In the genomic region with DNA sequence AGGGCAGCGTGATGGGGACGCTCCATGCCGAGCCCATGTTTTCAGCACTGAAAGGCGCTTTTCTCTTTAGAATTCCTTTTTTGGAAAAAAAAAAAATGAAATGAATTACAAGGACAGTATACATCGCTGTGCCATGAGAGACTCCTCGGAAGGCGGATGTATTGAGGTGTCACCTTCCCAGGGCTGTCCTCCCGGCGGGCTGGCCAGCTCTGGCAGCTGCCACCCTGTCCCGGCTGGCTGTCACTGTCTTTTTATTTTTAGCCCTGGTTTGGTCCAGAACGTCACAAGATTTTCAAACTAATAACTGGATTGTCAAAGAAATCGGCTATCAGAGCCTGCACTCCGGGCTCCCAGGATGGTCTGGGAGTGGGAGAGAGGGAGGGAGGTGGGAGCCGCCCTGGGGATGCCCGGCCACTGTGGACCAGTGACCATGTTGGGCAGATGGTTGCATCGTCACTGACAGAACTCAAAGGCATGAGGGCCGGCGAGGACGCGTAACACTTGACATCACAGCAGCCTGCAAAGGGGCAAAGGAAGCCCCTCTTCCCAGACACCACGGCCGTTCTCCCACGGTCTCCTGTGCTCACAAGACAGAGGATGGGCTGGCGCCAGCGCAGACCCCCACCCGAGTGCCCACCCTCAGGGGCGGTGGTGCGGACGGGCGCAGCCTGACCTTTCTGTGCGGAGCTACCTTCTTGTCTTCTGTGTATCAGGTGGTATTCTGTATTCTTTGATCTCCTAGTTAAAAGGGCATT, we compare ENCODE assay signal across 25 cellular contexts.
DNase-seq lines count a peak whose midpoint lies in the region; ATAC-seq and TF ChIP-seq lines count a peak whose summit lies in the region.
"Had no signal": no experiment of that assay in that cellular context is flagged by ENCODE, and none has a peak within 500 bp of the region (broad histone marks: within the 10 kb centered on the region; RNA-seq: fewer than 3 reads in every experiment).

No MANE protein-coding gene starts in this region.

- TF ChIP-seq POLR2A in gastrocnemius medialis (IDR thresholded peaks at IDR 0.05): no peak

- no peak overlapping the region for H3K9ac ChIP-seq in smooth muscle cell (ENCODE audit: low read depth)

- no peak overlapping the region for H3K4me2 ChIP-seq in smooth muscle cell

- H3K79me2 ChIP-seq in smooth muscle cell (ENCODE audit: low read depth): no peaks in the 10 kb centered on the region

- no peaks in the 10 kb centered on the region for H3K27me3 ChIP-seq in right atrium auricular region
- no peaks in the 10 kb centered on the region for H3K27me3 ChIP-seq in gastrocnemius medialis
- H3K27me3 ChIP-seq in smooth muscle cell (ENCODE audit: low read depth): no peaks in the 10 kb centered on the region
- H3K27me3 ChIP-seq: tibial artery had no signal

- H3K4me1 ChIP-seq in right atrium auricular region (peaks cover 0 to 21% of the 10 kb centered on the region in 2 donors), gastrocnemius medialis (peaks cover 10 to 17% of the 10 kb centered on the region in 2 donors), smooth muscle cell (ENCODE audit: low read depth) (no peaks in the 10 kb centered on the region)

- H4K20me1 ChIP-seq in smooth muscle cell (ENCODE audit: low read depth): no peaks in the 10 kb centered on the region

- H3K9me3 ChIP-seq in right atrium auricular region (no peaks in the 10 kb centered on the region), gastrocnemius medialis (no peaks in the 10 kb centered on the region), smooth muscle cell (replicated peaks; ENCODE audit: low read depth) (no peaks in the 10 kb centered on the region)
- H3K9me3 ChIP-seq: prostate gland had no signal

- intact Hi-C loops in gastrocnemius medialis (cut with DNase I; ENCODE audit: low total_unique reads) (no loop called here), sciatic nerve (cut with DNase I) (no loop called here)

- ATAC-seq in gastrocnemius medialis: peak; percentile 60 to 63
- no peak for ATAC-seq in sciatic nerve
- ATAC-seq: activated T-cell treated with anti-CD3 and anti-CD28 coated beads, Interleukin-2, amount 50 U/mL, for 72 hours; effector memory CD8-positive, alpha-beta T cell; esophagus mucosa had no signal

- H3K36me3 ChIP-seq in right atrium auricular region: no peaks in the 10 kb centered on the region
- H3K36me3 ChIP-seq in gastrocnemius medialis: no peaks in the 10 kb centered on the region
- no peaks in the 10 kb centered on the region for H3K36me3 ChIP-seq in smooth muscle cell (ENCODE audit: low read depth)
- H3K36me3 ChIP-seq: prostate gland had no signal

- no peak overlapping the region for H2AFZ ChIP-seq in smooth muscle cell (ENCODE audit: low read depth)

- H3K4me3 ChIP-seq in coronary artery: peak overlapping the region; percentile 58
- peak overlapping the region; percentile 28 to 43 for H3K4me3 ChIP-seq in right atrium auricular region
- H3K4me3 ChIP-seq in gastrocnemius medialis: peak overlapping the region in 3 of 4 donors; percentile 2 to 37 (median 29)
- H3K4me3 ChIP-seq in smooth muscle cell: no peak overlapping the region

- in situ Hi-C loops in gastrocnemius medialis (cut with MboI; ENCODE audit: low sequenced_read_pairs in 4 of 4): no loop called here

- H3F3A ChIP-seq in smooth muscle cell (ENCODE audit: low read depth): no peaks in the 10 kb centered on the region

- H3K27ac ChIP-seq in VCaP (peak overlapping the region; percentile 65), coronary artery (no peak overlapping the region), right atrium auricular region (peak overlapping the region; percentile 68 to 75), gastrocnemius medialis (no peak overlapping the region), smooth muscle cell (ENCODE audit: low read depth) (no peak overlapping the region)
- H3K27ac ChIP-seq: prostate gland had no signal

- WGBS in smooth muscle cell (ENCODE audit: low lambda C conversion rate): 95% methylated on average over 31 of the region's 31 CpGs

- DNase-seq in coronary artery (ENCODE audit: low spot score) (no peak), right atrium auricular region (ENCODE audit: low spot score) (no peak), gastrocnemius medialis (peak in 1 of 2 donors; percentile 19), sciatic nerve (ENCODE audit: low spot score) (no peak), smooth muscle cell (lab: John Stamatoyannopoulos, UW; ENCODE audit: unreplicated experiment) (no peak), NCI-H446 treated with DMSO at 0.1 percent for 48 hours (lab: John Stamatoyannopoulos, UW) (no peak), iPS-NIHi11 (ENCODE audit: low spot score) (no peak)
- DNase-seq: activated CD4-positive, alpha-beta T cell treated with anti-CD3 and anti-CD28 coated beads for 48 hours; activated naive CD4-positive, alpha-beta T cell treated with anti-CD3 and anti-CD28 coated beads, Interleukin-2, amount 10 ng/mL, durations not matched to agents 7 days and 5 days; activated T-cell treated with anti-CD3 and anti-CD28 coated beads, Interleukin-2, amount 50 U/mL, for 72 hours; CD4-positive, alpha-beta T cell; effector memory CD8-positive, alpha-beta T cell; Kasumi-1; NCI-H1048; NCI-H187 treated with DMSO at 0.1 percent for 48 hours; NCI-H2227 treated with DMSO at 0.1 percent for 48 hours; OCI-M1; SIG-M5; stimulated activated CD4-positive, alpha-beta T cell treated with anti-CD3 and anti-CD28 coated beads, Interleukin-12 subunit alpha, Interleukin-12 subunit beta, amount 100 ng/mL, for 4 hours; stimulated activated CD4-positive, alpha-beta T cell treated with anti-CD3 and anti-CD28 coated beads, Interleukin-4, amount 100 ng/mL, for 4 hours; T-helper 1 cell; tibial artery had no signal

- TF ChIP-seq CTCF in VCaP (conservative IDR thresholded peaks at IDR 0.05) (no peak), coronary artery (IDR thresholded peaks at IDR 0.05) (no peak), right atrium auricular region (IDR thresholded peaks at IDR 0.05) (no peak), gastrocnemius medialis (IDR thresholded peaks at IDR 0.05 in 4 of 5, conservative IDR thresholded peaks at IDR 0.05 in 1 of 5) (no peak), smooth muscle cell (IDR thresholded peaks at IDR 0.05; ENCODE audit: borderline replicate concordance, insufficient read depth, poor library complexity, severe bottlenecking) (no peak)

Comparison
In these comparisons a context has a peak if more than half of its experiments do, and no peak if none do; other contexts are left out.
1. H3K27ac ChIP-seq: peak in VCaP (single experiment) and right atrium auricular region (2 of 2); none in coronary artery (0 of 2), gastrocnemius medialis (0 of 4) and smooth muscle cell (single experiment).